In genomic region chr5:39714036-39714698, GRCh38 we compare ENCODE assay signal across 8 cellular contexts.
DNase-seq lines count a peak whose midpoint lies in the region; ATAC-seq and TF ChIP-seq lines count a peak whose summit lies in the region.

No MANE protein-coding gene starts in this region.

- TF ChIP-seq CTCF in AG09309 (IDR thresholded peaks at IDR 0.05; ENCODE audit: control insufficient read depth, insufficient read depth, low read depth, low read length, missing control alignments) = peak; percentile 73

- ATAC-seq in GM18511 (IDR thresholded peaks at IDR 0.05; ENCODE audit: unreplicated experiment) (peak; percentile 64), GM21786 (IDR thresholded peaks at IDR 0.05; ENCODE audit: unreplicated experiment) (no peak)
- ATAC-seq in activated CD8-positive, alpha-beta memory T cell treated with anti-CD3 and anti-CD28 coated beads, Interleukin-2, amount 10 ng/mL, durations not matched to agents 7 days and 5 days = peak; percentile 42

- peaks cover 13% of the 10 kb centered on the region for H3K27me3 Mint-ChIP-seq in activated CD8-positive, alpha-beta memory T cell treated with anti-CD3 and anti-CD28 coated beads, Interleukin-2, amount 10 ng/mL, durations not matched to agents 7 days and 5 days

- no peak overlapping the region for H3K27ac Mint-ChIP-seq in activated CD8-positive, alpha-beta memory T cell treated with anti-CD3 and anti-CD28 coated beads, Interleukin-2, amount 10 ng/mL, durations not matched to agents 7 days and 5 days

- no peaks in the 10 kb centered on the region for H3K4me1 Mint-ChIP-seq in activated CD8-positive, alpha-beta memory T cell treated with anti-CD3 and anti-CD28 coated beads, Interleukin-2, amount 10 ng/mL, durations not matched to agents 7 days and 5 days

- peak; percentile 16 for DNase-seq in AG09309 (ENCODE audit: low read depth)
- peak; percentile 7 to 67 for DNase-seq in NCI-H526 (lab: John Stamatoyannopoulos, UW)
- no peak for DNase-seq in activated CD8-positive, alpha-beta memory T cell treated with anti-CD3 and anti-CD28 coated beads, Interleukin-2, amount 10 ng/mL, durations not matched to agents 7 days and 5 days
- DNase-seq in globus pallidus (ENCODE audit: low spot score) = peak; percentile 3
- DNase-seq in pulmonary artery endothelial cell (ENCODE audit: low read depth, low spot score) = peak; percentile 19
- no peak for DNase-seq in NCI-H128 (lab: John Stamatoyannopoulos, UW; ENCODE audit: unreplicated experiment)

- CTCF ChIA-PET in activated CD8-positive, alpha-beta memory T cell treated with anti-CD3 and anti-CD28 coated beads, Interleukin-2, amount 10 ng/mL, durations not matched to agents 7 days and 5 days (lab: Charles Lee) = interaction anchor here (0.9 to 1.9 kb wide), 3 partner anchors 972 to 1165 kb away, joined by 3 to 12 read pairs (median 4); no protein-coding TSS in a partner anchor

- H3K4me3 Mint-ChIP-seq in activated CD8-positive, alpha-beta memory T cell treated with anti-CD3 and anti-CD28 coated beads, Interleukin-2, amount 10 ng/mL, durations not matched to agents 7 days and 5 days = no peak overlapping the region

- no peak overlapping the region for H3K4me3 ChIP-seq in AG09309 (ENCODE audit: control insufficient read depth, low read depth, low read length)

- H3K36me3 Mint-ChIP-seq in activated CD8-positive, alpha-beta memory T cell treated with anti-CD3 and anti-CD28 coated beads, Interleukin-2, amount 10 ng/mL, durations not matched to agents 7 days and 5 days = no peaks in the 10 kb centered on the region

- no peaks in the 10 kb centered on the region for H3K9me3 Mint-ChIP-seq in activated CD8-positive, alpha-beta memory T cell treated with anti-CD3 and anti-CD28 coated beads, Interleukin-2, amount 10 ng/mL, durations not matched to agents 7 days and 5 days (ENCODE audit: low read depth)

Comparison
In these comparisons a context has a peak if more than half of its experiments do, and no peak if none do; other contexts are left out.
1. DNase-seq: peak in AG09309 (single experiment), NCI-H526 (2 of 2), globus pallidus (single experiment) and pulmonary artery endothelial cell (single experiment); none in activated CD8-positive, alpha-beta memory T cell treated with anti-CD3 and anti-CD28 coated beads, Interleukin-2, amount 10 ng/mL, durations not matched to agents 7 days and 5 days (single experiment) and NCI-H128 (single experiment).